In the genomic region with DNA sequence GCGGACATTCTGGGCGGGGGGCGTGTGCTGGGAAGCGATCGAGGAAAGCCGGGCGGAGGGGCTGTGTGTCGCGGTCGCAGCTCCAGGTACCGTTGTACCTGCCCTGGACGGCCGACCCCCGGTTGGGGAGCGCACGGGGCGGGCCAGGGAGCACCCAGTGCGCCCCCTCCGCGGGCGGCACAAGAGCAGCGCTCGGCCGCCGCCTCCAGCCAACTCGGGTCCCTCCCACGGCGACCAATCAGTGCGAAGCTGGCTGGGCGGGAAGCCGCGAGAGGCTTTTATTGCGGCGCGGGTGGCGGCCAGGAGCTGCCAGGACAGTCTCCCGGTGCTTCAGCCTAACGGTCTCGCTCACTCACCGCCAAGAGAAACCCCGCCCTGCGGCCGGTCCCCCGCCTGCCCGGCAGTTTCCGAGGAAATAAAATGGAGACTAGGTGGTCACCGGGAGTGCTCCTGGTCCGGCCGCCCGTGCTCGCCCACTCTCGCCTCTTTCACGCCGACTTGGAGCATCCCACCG, we compare ENCODE assay signal across 8 cellular contexts. TPM values are rescaled to one million over a fixed set of nuclear protein-coding genes. Genes with fewer than 3 reads are reported as not detected.
DNase-seq lines count a peak whose midpoint lies in the region; ATAC-seq, FAIRE-seq and TF ChIP-seq lines count a peak whose summit lies in the region.

No MANE protein-coding gene starts in this region.

- ATAC-seq in GM21526 (IDR thresholded peaks at IDR 0.05; ENCODE audit: low FRiP score, unreplicated experiment) (no peak), GM21515 (IDR thresholded peaks at IDR 0.05; ENCODE audit: unreplicated experiment) (no peak)

- H3K4me3 ChIP-seq in cardiac fibroblast (replicated peaks in 1 of 2; ENCODE audit: low read depth in 2 of 2, low read length in 2 of 2) = peak overlapping the region; percentile 4 to 56
- H3K4me3 ChIP-seq in small intestine (ENCODE audit: low read depth in 1 of 2, low read length in 2 of 2) = peak overlapping the region; percentile 1 to 10

- peaks cover 2 to 8% of the 10 kb centered on the region in 2 donors for H3K27me3 ChIP-seq in small intestine (ENCODE audit: control insufficient read depth in 2 of 2, insufficient read depth in 2 of 2, low read length in 2 of 2)

- no peak overlapping the region for H3K27ac ChIP-seq in small intestine (ENCODE audit: low read depth in 1 of 2, low read length in 1 of 2)

- peak; percentile 79 for DNase-seq in NK-92 treated with Interleukin-12 subunit alpha and Interleukin-12 subunit beta, amount 100 ng/mL, for 24 hours (lab: John Stamatoyannopoulos, UW)
- no peak for DNase-seq in NK-92 (lab: John Stamatoyannopoulos, UW; ENCODE audit: unreplicated experiment)
- DNase-seq in NCI-H2196 treated with DMSO at 0.1 percent for 48 hours (lab: John Stamatoyannopoulos, UW; ENCODE audit: unreplicated experiment) = peak; percentile 85
- peak in 1 of 2 donors; percentile 15 for DNase-seq in cardiac fibroblast (ENCODE audit: low read depth in 2 of 2)
- DNase-seq in islet precursor cell = peak; percentile 85
- no peak for DNase-seq in small intestine

- H3K36me3 ChIP-seq in small intestine (ENCODE audit: control insufficient read depth in 2 of 2, insufficient read depth in 2 of 2, low read length in 2 of 2) = no peaks in the 10 kb centered on the region

- H3K9me3 ChIP-seq in small intestine (ENCODE audit: control insufficient read depth, low read depth) = no peaks in the 10 kb centered on the region

- FAIRE-seq in small intestine (lab: Jason Lieb, UNC) = no peak

- no peaks in the 10 kb centered on the region for H3K4me1 ChIP-seq in small intestine (ENCODE audit: control insufficient read depth in 2 of 2, insufficient read depth in 1 of 2, low read depth in 1 of 2, low read length in 1 of 2)

- no peak for TF ChIP-seq CTCF in cardiac fibroblast (IDR thresholded peaks at IDR 0.05; ENCODE audit: low read depth, low read length)

- WGBS in small intestine, 3 donors = 1 to 5% (median 5%) methylated on average over 41 to 55 of the region's 55 CpGs

RNA-seq across cellular contexts. Expression of gene NCAM1, which starts 1.7 kb away (rescaled TPM):
- polyA plus RNA-seq in small intestine = 10 to 100 TPM in 1 of 3 donors, 1 to 10 TPM in 1, under 1 TPM in 1; 0.67 to 16.2 (median 2.7) TPM

Comparison
In these comparisons a context has a peak if more than half of its experiments do, and no peak if none do; other contexts are left out.
1. DNase-seq: peak in NK-92 treated with Interleukin-12 subunit alpha and Interleukin-12 subunit beta, amount 100 ng/mL, for 24 hours (single experiment), NCI-H2196 treated with DMSO at 0.1 percent for 48 hours (single experiment) and islet precursor cell (single experiment); none in NK-92 (single experiment) and small intestine (single experiment).